In the genomic region with DNA sequence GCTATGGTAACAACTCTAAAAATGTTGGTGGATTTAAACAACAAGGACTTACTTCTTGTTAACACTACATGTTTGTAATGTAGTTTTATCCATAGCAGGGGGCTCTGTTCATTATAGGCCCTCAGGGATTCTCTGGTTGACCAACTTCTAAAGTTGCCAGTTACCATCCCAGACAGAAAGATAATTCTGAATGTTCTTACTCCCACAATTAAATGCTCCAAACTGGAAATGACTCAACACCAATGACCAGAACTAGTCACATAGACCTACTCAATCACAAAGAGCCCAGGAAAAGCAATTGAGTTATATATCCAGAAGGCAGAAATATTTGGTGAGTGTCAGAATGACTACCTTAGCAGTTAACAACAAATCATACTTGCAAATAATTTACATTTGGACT, we compare ENCODE assay signal across 21 cellular contexts.
"Had no signal": no experiment of that assay in that cellular context is flagged by ENCODE, and none has a peak within 500 bp of the region (broad histone marks: within the 10 kb centered on the region; RNA-seq: fewer than 3 reads in every experiment).

No MANE protein-coding gene starts in this region.

- H3K4me3 ChIP-seq: hepatocyte, mucosa of descending colon, spleen, tibial artery, upper lobe of left lung, uterus had no signal

- FAIRE-seq: endometrium, kidney had no signal

- DNase-seq: cortex of kidney; effector memory CD4-positive, alpha-beta T cell; erythroblast; foreskin keratinocyte; head of caudate nucleus; kidney; mucosa of descending colon; naive thymus-derived CD8-positive, alpha-beta T cell; posterior cingulate gyrus; spleen; stimulated activated CD4-positive, alpha-beta T cell treated with anti-CD3 and anti-CD28 coated beads, Interleukin-15, amount 100 ng/mL, for 24 hours; stimulated activated CD4-positive, alpha-beta T cell treated with anti-CD3 and anti-CD28 coated beads, Interleukin-1b, Interleukin-23, amount 100 ng/mL, for 48 hours; stimulated activated CD4-positive, alpha-beta T cell treated with anti-CD3 and anti-CD28 coated beads, Interleukin-4, amount 100 ng/mL, for 24 hours; tibial artery; upper lobe of left lung; uterus had no signal

- H3K27me3 ChIP-seq: hepatocyte, tibial artery, upper lobe of left lung, uterus had no signal

- H2AFZ ChIP-seq: hepatocyte had no signal

- H3K4me2 ChIP-seq: hepatocyte had no signal

- ATAC-seq: foreskin keratinocyte; mucosa of descending colon; naive thymus-derived CD8-positive, alpha-beta T cell; sciatic nerve; stimulated activated memory B cell treated with anti-CD40 and anti-IgM and Interleukin-4, amounts not matched to agents 10 μg/mL and 1 μg/mL and 100 μg/mL, for 72 hours had no signal

- H3K36me3 ChIP-seq: neutrophil, spleen, upper lobe of left lung, uterus had no signal

- H3K27ac ChIP-seq: foreskin keratinocyte, hepatocyte, neutrophil, spleen, tibial artery, upper lobe of left lung, uterus had no signal

- H3K4me1 ChIP-seq: foreskin keratinocyte, spleen, tibial artery, upper lobe of left lung, uterus had no signal

- H3K9me3 ChIP-seq: mucosa of descending colon, neutrophil, spleen, tibial artery, upper lobe of left lung, uterus had no signal

- H3K79me2 ChIP-seq: hepatocyte had no signal
